20 cellular contexts compared by ENCODE assay signal in genomic region chr6:44672086-44672485, GRCh38.
"Had no signal": no experiment of that assay in that cellular context is flagged by ENCODE, and none has a peak within 500 bp of the region (broad histone marks: within the 10 kb centered on the region; RNA-seq: fewer than 3 reads in every experiment).

No MANE protein-coding gene starts in this region.

- H3K27me3 ChIP-seq: cardiac muscle cell, sigmoid colon, upper lobe of right lung had no signal

- H3K9me3 ChIP-seq: esophagus squamous epithelium, heart right ventricle, left lung, sigmoid colon, spleen, thoracic aorta, upper lobe of right lung had no signal

- H3K27ac Mint-ChIP-seq: activated naive CD8-positive, alpha-beta T cell; naive B cell; stimulated activated memory B cell treated with anti-CD40 and anti-IgM and Interleukin-4, amounts not matched to agents 10 μg/mL and 1 μg/mL and 100 μg/mL, for 72 hours; T-helper 2 cell treated with Interferon-gamma antibody and Interleukin-4, amounts not matched to agents 5 μg/mL and 100 μg/mL, for 36 hours had no signal

- H3K4me1 ChIP-seq: esophagus squamous epithelium, heart right ventricle, left lung, sigmoid colon, spleen, upper lobe of right lung had no signal

- H3K36me3 ChIP-seq: cardiac muscle cell, esophagus squamous epithelium, heart right ventricle, left lung, sigmoid colon, spleen, thoracic aorta, upper lobe of right lung had no signal

- FAIRE-seq: endothelial cell of umbilical vein had no signal

- ATAC-seq: heart right ventricle; left lung; stimulated activated memory B cell treated with anti-CD40 and anti-IgM and Interleukin-4, amounts not matched to agents 10 μg/mL and 1 μg/mL and 100 μg/mL, for 72 hours; upper lobe of right lung had no signal

- H3K9me3 Mint-ChIP-seq: naive B cell; neural crest cell; stimulated activated memory B cell treated with anti-CD40 and anti-IgM and Interleukin-4, amounts not matched to agents 10 μg/mL and 1 μg/mL and 100 μg/mL, for 72 hours; T-helper 2 cell treated with Interferon-gamma antibody and Interleukin-4, amounts not matched to agents 5 μg/mL and 100 μg/mL, for 36 hours had no signal

- DNase-seq: activated CD4-positive, alpha-beta T cell treated with anti-CD3 and anti-CD28 coated beads for 48 hours; activated CD4-positive, CD25-positive, alpha-beta regulatory T cell; activated T-cell treated with anti-CD3 and anti-CD28 coated beads for 4 hours; dermis blood vessel endothelial cell; effector memory CD4-positive, alpha-beta T cell; esophagus squamous epithelium; heart right ventricle; left lung; naive B cell; sigmoid colon; spleen; stimulated activated CD4-positive, alpha-beta T cell treated with anti-CD3 and anti-CD28 coated beads, Interleukin-4, amount 100 ng/mL, for 4 hours; upper lobe of right lung had no signal

- H3K27ac ChIP-seq: cardiac muscle cell, esophagus squamous epithelium, heart right ventricle, left lung, sigmoid colon, spleen, thoracic aorta, upper lobe of right lung had no signal

- H3K36me3 Mint-ChIP-seq: activated naive CD8-positive, alpha-beta T cell; naive B cell; stimulated activated memory B cell treated with anti-CD40 and anti-IgM and Interleukin-4, amounts not matched to agents 10 μg/mL and 1 μg/mL and 100 μg/mL, for 72 hours had no signal

- H3K4me3 ChIP-seq: cardiac muscle cell, esophagus squamous epithelium, heart right ventricle, left lung, sigmoid colon, spleen, thoracic aorta, upper lobe of right lung had no signal

- H3K4me3 Mint-ChIP-seq: activated naive CD8-positive, alpha-beta T cell; naive B cell; neural crest cell; stimulated activated memory B cell treated with anti-CD40 and anti-IgM and Interleukin-4, amounts not matched to agents 10 μg/mL and 1 μg/mL and 100 μg/mL, for 72 hours; T-helper 2 cell treated with Interferon-gamma antibody and Interleukin-4, amounts not matched to agents 5 μg/mL and 100 μg/mL, for 36 hours had no signal
